In the genomic region with DNA sequence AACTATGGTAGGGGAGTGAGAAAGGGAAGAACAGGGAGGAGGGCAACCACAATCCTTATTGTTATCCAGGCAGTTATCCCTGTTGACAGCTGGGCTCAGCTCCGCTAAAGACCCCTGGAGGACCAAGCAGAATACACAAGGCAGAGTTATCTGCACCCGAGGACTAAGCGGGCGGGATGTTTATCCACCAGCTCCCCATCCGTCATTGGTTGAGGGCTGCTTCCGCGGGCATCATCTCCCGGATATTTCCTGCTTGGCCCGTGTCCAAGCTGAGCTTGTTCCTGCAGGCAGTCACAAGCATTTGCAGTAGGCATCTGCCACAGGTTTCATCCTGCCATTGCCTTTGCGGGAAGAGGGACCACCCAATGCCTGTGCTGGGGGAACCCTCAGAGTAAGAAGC, we compare ENCODE assay signal across 9 cellular contexts.
A peak's percentile ranks its signal among the peaks of the same experiment; 100 is the strongest.
DNase-seq lines count a peak whose midpoint lies in the region; ATAC-seq and TF ChIP-seq lines count a peak whose summit lies in the region.
"Had no signal": no experiment of that assay in that cellular context is flagged by ENCODE, and none has a peak within 500 bp of the region (broad histone marks: within the 10 kb centered on the region; RNA-seq: fewer than 3 reads in every experiment).

No MANE protein-coding gene starts in this region.

- no peaks in the 10 kb centered on the region for H3K36me3 Mint-ChIP-seq in GM23338 (ENCODE audit: low read depth)
- H3K36me3 Mint-ChIP-seq in CD8-positive, alpha-beta T cell = no peaks in the 10 kb centered on the region
- no peaks in the 10 kb centered on the region for H3K36me3 Mint-ChIP-seq in type B pancreatic cell

- no peaks in the 10 kb centered on the region for H3K79me2 ChIP-seq in GM23338 (replicated peaks; ENCODE audit: insufficient read depth)
- H3K79me2 ChIP-seq in Karpas-422 (ENCODE audit: low read length) = no peaks in the 10 kb centered on the region

- H3K36me3 ChIP-seq in GM23338 (ENCODE audit: insufficient read depth) = no peaks in the 10 kb centered on the region
- no peaks in the 10 kb centered on the region for H3K36me3 ChIP-seq in RWPE2 (ENCODE audit: low read depth)
- no peaks in the 10 kb centered on the region for H3K36me3 ChIP-seq in CD8-positive, alpha-beta T cell (ENCODE audit: insufficient read depth, low read length)
- no peaks in the 10 kb centered on the region for H3K36me3 ChIP-seq in Karpas-422 (ENCODE audit: insufficient read depth, low read length)

- intact Hi-C loops in CD8-positive, alpha-beta T cell (cut with DNase I, micrococcal nuclease) = no loop called here

- POLR2A ChIA-PET in CD8-positive, alpha-beta T cell (lab: Charles Lee) = no interaction called here

- no peaks in the 10 kb centered on the region for H3K4me1 ChIP-seq in GM23338 (ENCODE audit: insufficient read depth)
- peaks cover 24% of the 10 kb centered on the region for H3K4me1 ChIP-seq in RWPE2 (ENCODE audit: insufficient read depth, poor library complexity, severe bottlenecking)
- H3K4me1 ChIP-seq in CD8-positive, alpha-beta T cell (ENCODE audit: insufficient read depth, low read length) = no peaks in the 10 kb centered on the region
- H3K4me1 ChIP-seq in Karpas-422 (ENCODE audit: low read length) = no peaks in the 10 kb centered on the region

- H3K27me3 Mint-ChIP-seq in GM23338 (ENCODE audit: insufficient read depth, low read depth, poor library complexity) = peaks cover 4% of the 10 kb centered on the region
- peaks cover 7% of the 10 kb centered on the region for H3K27me3 Mint-ChIP-seq in CD8-positive, alpha-beta T cell (ENCODE audit: low read depth)
- H3K27me3 Mint-ChIP-seq in type B pancreatic cell = peaks cover 11% of the 10 kb centered on the region

- H3K9me3 ChIP-seq in RWPE2 (ENCODE audit: severe bottlenecking) = no peaks in the 10 kb centered on the region
- no peaks in the 10 kb centered on the region for H3K9me3 ChIP-seq in CD8-positive, alpha-beta T cell (ENCODE audit: low read length)
- H3K9me3 ChIP-seq in Karpas-422 (ENCODE audit: low read length) = no peaks in the 10 kb centered on the region

- CTCF ChIA-PET in CD8-positive, alpha-beta T cell (lab: Charles Lee) = no interaction called here

- peak; percentile 40 for DNase-seq in AG08396 (ENCODE audit: low spot score)
- peak; percentile 24 for DNase-seq in GM23338 (ENCODE audit: low spot score)
- peak; percentile 99 for DNase-seq in RWPE2 (ENCODE audit: low spot score)
- peak; percentile 2 for DNase-seq in fibroblast of villous mesenchyme (ENCODE audit: low read depth)
- DNase-seq in CD8-positive, alpha-beta T cell = no peak
- DNase-seq in type B pancreatic cell (ENCODE audit: extremely low spot score, unreplicated experiment) = no peak
- no peak for DNase-seq in Karpas-422
- no peak for DNase-seq in HK-2 (ENCODE audit: unreplicated experiment)
- DNase-seq: H9 had no signal

- TF ChIP-seq CTCF in GM23338 (conservative IDR thresholded peaks at IDR 0.05; ENCODE audit: low read depth in 2 of 2) = no peak
- TF ChIP-seq CTCF in RWPE2 (IDR thresholded peaks at IDR 0.05; ENCODE audit: poor library complexity, severe bottlenecking) = peak; percentile 6
- TF ChIP-seq CTCF in fibroblast of villous mesenchyme (IDR thresholded peaks at IDR 0.05; ENCODE audit: insufficient read depth, low read depth, low read length) = no peak
- no peak for TF ChIP-seq CTCF in CD8-positive, alpha-beta T cell (IDR thresholded peaks at IDR 0.05)
- no peak for TF ChIP-seq CTCF in type B pancreatic cell (conservative IDR thresholded peaks at IDR 0.05)

- H3K4me3 Mint-ChIP-seq in GM23338 = no peak overlapping the region
- H3K4me3 Mint-ChIP-seq in CD8-positive, alpha-beta T cell = no peak overlapping the region
- H3K4me3 Mint-ChIP-seq in type B pancreatic cell = no peak overlapping the region
- H3K4me3 Mint-ChIP-seq: H9 had no signal

- H3K4me3 ChIP-seq in GM23338 (no peak overlapping the region), RWPE2 (ENCODE audit: severe bottlenecking) (no peak overlapping the region), fibroblast of villous mesenchyme (ENCODE audit: low read depth, low read length) (no peak overlapping the region), Karpas-422 (ENCODE audit: low read length) (no peak overlapping the region)
- no peak overlapping the region for H3K4me3 ChIP-seq in CD8-positive, alpha-beta T cell (ENCODE audit: low read depth, low read length)

- H2AFZ ChIP-seq in GM23338 (no peak overlapping the region), Karpas-422 (ENCODE audit: low read length) (no peak overlapping the region)

- H4K20me1 ChIP-seq in GM23338 (replicated peaks; ENCODE audit: insufficient read depth) = no peaks in the 10 kb centered on the region
- H4K20me1 ChIP-seq in Karpas-422 (ENCODE audit: insufficient read depth, low read depth, low read length) = no peaks in the 10 kb centered on the region

- H3K27ac Mint-ChIP-seq in GM23338 = no peak overlapping the region
- H3K27ac Mint-ChIP-seq in CD8-positive, alpha-beta T cell = no peak overlapping the region
- no peak overlapping the region for H3K27ac Mint-ChIP-seq in type B pancreatic cell

- H3K27ac ChIP-seq in GM23338 (ENCODE audit: low read depth) = no peak overlapping the region
- peak overlapping the region; percentile 65 for H3K27ac ChIP-seq in RWPE2 (ENCODE audit: poor library complexity, severe bottlenecking)
- H3K27ac ChIP-seq in CD8-positive, alpha-beta T cell (ENCODE audit: low read depth, low read length) = no peak overlapping the region
- no peak overlapping the region for H3K27ac ChIP-seq in Karpas-422 (ENCODE audit: low read length)

- H3K4me1 Mint-ChIP-seq in GM23338 (no peaks in the 10 kb centered on the region; the same call in 2 of the 3 replicates), type B pancreatic cell (ENCODE audit: unreplicated experiment) (peaks cover 4% of the 10 kb centered on the region)
- H3K4me1 Mint-ChIP-seq in CD8-positive, alpha-beta T cell (ENCODE audit: low read depth) = no peaks in the 10 kb centered on the region

- no peaks in the 10 kb centered on the region for H3F3A ChIP-seq in GM23338 (replicated peaks; ENCODE audit: low read depth)

- H3K9ac ChIP-seq in Karpas-422 (ENCODE audit: low read length) = no peak overlapping the region

- H3K9me3 Mint-ChIP-seq in GM23338 (no peaks in the 10 kb centered on the region; the same call in 2 of the 3 replicates), type B pancreatic cell (no peaks in the 10 kb centered on the region)
- no peaks in the 10 kb centered on the region for H3K9me3 Mint-ChIP-seq in CD8-positive, alpha-beta T cell
- H3K9me3 Mint-ChIP-seq: H9 had no signal

- no peaks in the 10 kb centered on the region for H3K9me2 ChIP-seq in GM23338 (ENCODE audit: insufficient read depth)
- no peaks in the 10 kb centered on the region for H3K9me2 ChIP-seq in Karpas-422 (replicated peaks; ENCODE audit: insufficient read depth, low read length)

- no peak overlapping the region for H3K4me2 ChIP-seq in GM23338
- no peak overlapping the region for H3K4me2 ChIP-seq in Karpas-422 (ENCODE audit: low read depth, low read length, poor library complexity, severe bottlenecking)

- H3K27me3 ChIP-seq in GM23338 (ENCODE audit: insufficient read depth) (no peaks in the 10 kb centered on the region), RWPE2 (ENCODE audit: insufficient read depth, poor library complexity, severe bottlenecking) (no peaks in the 10 kb centered on the region), Karpas-422 (ENCODE audit: low read length) (no peaks in the 10 kb centered on the region)
- no peaks in the 10 kb centered on the region for H3K27me3 ChIP-seq in CD8-positive, alpha-beta T cell (ENCODE audit: insufficient read depth, low read length)

- ATAC-seq in GM23338 (peak; percentile 54), RWPE2 (ENCODE audit: low read depth) (peak; percentile 77)
- no peak for ATAC-seq in CD8-positive, alpha-beta T cell

TF ChIP-seq in GM23338, 12 proteins besides CTCF, POLR2A, EP300 and RAD21:
- no peak for TF ChIP-seq ZNF331 (CRISPR knock-in tag; IDR thresholded peaks at IDR 0.05; ENCODE audit: low read depth)
- TF ChIP-seq EZH2phosphoT487 (IDR thresholded peaks at IDR 0.05; ENCODE audit: unreplicated experiment) = no peak
- TF ChIP-seq POLR2AphosphoS5 (IDR thresholded peaks at IDR 0.05; ENCODE audit: low read depth) = no peak
- TF ChIP-seq, protein P1, sequence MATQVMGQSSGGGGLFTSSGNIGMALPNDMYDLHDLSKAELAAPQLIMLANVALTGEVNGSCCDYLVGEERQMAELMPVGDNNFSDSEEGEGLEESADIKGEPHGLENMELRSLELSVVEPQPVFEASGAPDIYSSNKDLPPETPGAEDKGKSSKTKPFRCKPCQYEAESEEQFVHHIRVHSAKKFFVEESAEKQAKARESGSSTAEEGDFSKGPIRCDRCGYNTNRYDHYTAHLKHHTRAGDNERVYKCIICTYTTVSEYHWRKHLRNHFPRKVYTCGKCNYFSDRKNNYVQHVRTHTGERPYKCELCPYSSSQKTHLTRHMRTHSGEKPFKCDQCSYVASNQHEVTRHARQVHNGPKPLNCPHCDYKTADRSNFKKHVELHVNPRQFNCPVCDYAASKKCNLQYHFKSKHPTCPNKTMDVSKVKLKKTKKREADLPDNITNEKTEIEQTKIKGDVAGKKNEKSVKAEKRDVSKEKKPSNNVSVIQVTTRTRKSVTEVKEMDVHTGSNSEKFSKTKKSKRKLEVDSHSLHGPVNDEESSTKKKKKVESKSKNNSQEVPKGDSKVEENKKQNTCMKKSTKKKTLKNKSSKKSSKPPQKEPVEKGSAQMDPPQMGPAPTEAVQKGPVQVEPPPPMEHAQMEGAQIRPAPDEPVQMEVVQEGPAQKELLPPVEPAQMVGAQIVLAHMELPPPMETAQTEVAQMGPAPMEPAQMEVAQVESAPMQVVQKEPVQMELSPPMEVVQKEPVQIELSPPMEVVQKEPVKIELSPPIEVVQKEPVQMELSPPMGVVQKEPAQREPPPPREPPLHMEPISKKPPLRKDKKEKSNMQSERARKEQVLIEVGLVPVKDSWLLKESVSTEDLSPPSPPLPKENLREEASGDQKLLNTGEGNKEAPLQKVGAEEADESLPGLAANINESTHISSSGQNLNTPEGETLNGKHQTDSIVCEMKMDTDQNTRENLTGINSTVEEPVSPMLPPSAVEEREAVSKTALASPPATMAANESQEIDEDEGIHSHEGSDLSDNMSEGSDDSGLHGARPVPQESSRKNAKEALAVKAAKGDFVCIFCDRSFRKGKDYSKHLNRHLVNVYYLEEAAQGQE (IDR thresholded peaks at IDR 0.05; ENCODE audit: unreplicated experiment) = no peak
- no peak for TF ChIP-seq CREB1 (CRISPR knock-in tag; IDR thresholded peaks at IDR 0.05; ENCODE audit: low read depth)
- no peak for TF ChIP-seq EZH2 (IDR thresholded peaks at IDR 0.05; ENCODE audit: low read depth, unreplicated experiment)
- no peak for TF ChIP-seq STAT1 (IDR thresholded peaks at IDR 0.05; ENCODE audit: unreplicated experiment)
- no peak for TF ChIP-seq ZNF114 (CRISPR knock-in tag; IDR thresholded peaks at IDR 0.05)
TF ChIP-seq in GM23338: peak in this region for 0.

Comparison
In these comparisons a context has a peak if more than half of its experiments do, and no peak if none do; other contexts are left out.
1. DNase-seq: peak in AG08396 (single experiment), GM23338 (single experiment), RWPE2 (single experiment) and fibroblast of villous mesenchyme (single experiment); none in CD8-positive, alpha-beta T cell (0 of 7), type B pancreatic cell (single experiment), Karpas-422 (single experiment) and HK-2 (single experiment).